Comparison of ENCODE assay signal across 19 cellular contexts in genomic region chr6:11779308-11780096, GRCh38. TPM values are rescaled to one million over a fixed set of nuclear protein-coding genes. Genes with fewer than 3 reads are reported as not detected.
DNase-seq lines count a peak whose midpoint lies in the region; ATAC-seq and TF ChIP-seq lines count a peak whose summit lies in the region.
"Had no signal": no experiment of that assay in that cellular context is flagged by ENCODE, and none has a peak within 500 bp of the region (broad histone marks: within the 10 kb centered on the region; RNA-seq: fewer than 3 reads in every experiment).

No MANE protein-coding gene starts in this region.

- intact Hi-C loops in Right ventricle myocardium superior (cut with DNase I) (no loop called here), cardiac septum (cut with DNase I) (no loop called here), upper lobe of right lung (cut with DNase I) (no loop called here)

- H3K36me3 ChIP-seq in upper lobe of right lung: no peaks in the 10 kb centered on the region
- H3K36me3 ChIP-seq: breast epithelium, right lobe of liver had no signal

- ATAC-seq in Right ventricle myocardium superior (ENCODE audit: poor library complexity) (peak; percentile 18), esophagus mucosa (peak; percentile 29), upper lobe of right lung (peak; percentile 79), SK-N-SH treated with all-trans-retinoic acid at 6 μM for 48 hours (no peak)
- ATAC-seq: A549; Panc1; stimulated activated naive B cell treated with anti-CD40 and anti-IgM and Interleukin-4, amounts not matched to agents 10 μg/mL and 1 μg/mL and 100 μg/mL, for 72 hours had no signal

- TF ChIP-seq CTCF in neural crest cell (conservative IDR thresholded peaks at IDR 0.05) (no peak), upper lobe of right lung (IDR thresholded peaks at IDR 0.05) (no peak), GM20000 (IDR thresholded peaks at IDR 0.05; ENCODE audit: extremely low read depth, missing control alignments) (no peak)

- peak overlapping the region; percentile 4 for H3K27ac ChIP-seq in upper lobe of right lung
- H3K27ac ChIP-seq: breast epithelium, right lobe of liver had no signal

- no peaks in the 10 kb centered on the region for H3K36me3 Mint-ChIP-seq in neural crest cell (ENCODE audit: low read depth)
- H3K36me3 Mint-ChIP-seq: IgD-negative memory B cell, naive B cell had no signal

- no peaks in the 10 kb centered on the region for H3K9me3 ChIP-seq in upper lobe of right lung
- H3K9me3 ChIP-seq: A549, breast epithelium, right lobe of liver had no signal

- H3K27me3 Mint-ChIP-seq in neural crest cell (ENCODE audit: low read depth): no peaks in the 10 kb centered on the region

- DNase-seq in Right ventricle myocardium superior (no peak), cardiac septum (ENCODE audit: low spot score) (no peak), neural crest cell (ENCODE audit: low read depth, low spot score) (no peak), upper lobe of right lung (peak; percentile 72), GM20000 (ENCODE audit: low spot score) (no peak), EL (no peak)
- DNase-seq: activated CD4-positive, CD25-positive, alpha-beta regulatory T cell; activated naive CD4-positive, alpha-beta T cell; glutamatergic neuron; naive B cell; NCI-H146; stimulated activated naive B cell treated with anti-CD40 and anti-IgM and Interleukin-4, amounts not matched to agents 10 μg/mL and 1 μg/mL and 100 μg/mL, for 72 hours had no signal

- peaks cover 15% of the 10 kb centered on the region for H3K4me1 Mint-ChIP-seq in neural crest cell
- H3K4me1 Mint-ChIP-seq: naive B cell had no signal

- H3K27ac Mint-ChIP-seq in neural crest cell (ENCODE audit: unreplicated experiment): peak overlapping the region; percentile 37
- H3K27ac Mint-ChIP-seq: IgD-negative memory B cell; naive B cell; stimulated activated naive B cell treated with anti-CD40 and anti-IgM and Interleukin-4, amounts not matched to agents 10 μg/mL and 1 μg/mL and 100 μg/mL, for 72 hours had no signal

- no peaks in the 10 kb centered on the region for H3K4me1 ChIP-seq in upper lobe of right lung
- H3K4me1 ChIP-seq: breast epithelium, right lobe of liver had no signal

- H3K9me3 Mint-ChIP-seq in neural crest cell: peaks cover 10% of the 10 kb centered on the region

- H3K4me3 ChIP-seq in upper lobe of right lung: no peak overlapping the region
- H3K4me3 ChIP-seq: A549, breast epithelium, right lobe of liver had no signal

- no peak overlapping the region for H3K4me3 Mint-ChIP-seq in neural crest cell
- H3K4me3 Mint-ChIP-seq: IgD-negative memory B cell; naive B cell; stimulated activated naive B cell treated with anti-CD40 and anti-IgM and Interleukin-4, amounts not matched to agents 10 μg/mL and 1 μg/mL and 100 μg/mL, for 72 hours had no signal

- no peaks in the 10 kb centered on the region for H3K27me3 ChIP-seq in upper lobe of right lung
- H3K27me3 ChIP-seq: breast epithelium, right lobe of liver had no signal

TF ChIP-seq in SK-N-SH treated with all-trans-retinoic acid at 6 μM for 48 hours, 23 proteins besides CTCF, POLR2A, EP300 and RAD21:
- no peak for TF ChIP-seq TOX (CRISPR knock-in tag; IDR thresholded peaks at IDR 0.05; ENCODE audit: borderline replicate concordance)
- TF ChIP-seq, protein P1, sequence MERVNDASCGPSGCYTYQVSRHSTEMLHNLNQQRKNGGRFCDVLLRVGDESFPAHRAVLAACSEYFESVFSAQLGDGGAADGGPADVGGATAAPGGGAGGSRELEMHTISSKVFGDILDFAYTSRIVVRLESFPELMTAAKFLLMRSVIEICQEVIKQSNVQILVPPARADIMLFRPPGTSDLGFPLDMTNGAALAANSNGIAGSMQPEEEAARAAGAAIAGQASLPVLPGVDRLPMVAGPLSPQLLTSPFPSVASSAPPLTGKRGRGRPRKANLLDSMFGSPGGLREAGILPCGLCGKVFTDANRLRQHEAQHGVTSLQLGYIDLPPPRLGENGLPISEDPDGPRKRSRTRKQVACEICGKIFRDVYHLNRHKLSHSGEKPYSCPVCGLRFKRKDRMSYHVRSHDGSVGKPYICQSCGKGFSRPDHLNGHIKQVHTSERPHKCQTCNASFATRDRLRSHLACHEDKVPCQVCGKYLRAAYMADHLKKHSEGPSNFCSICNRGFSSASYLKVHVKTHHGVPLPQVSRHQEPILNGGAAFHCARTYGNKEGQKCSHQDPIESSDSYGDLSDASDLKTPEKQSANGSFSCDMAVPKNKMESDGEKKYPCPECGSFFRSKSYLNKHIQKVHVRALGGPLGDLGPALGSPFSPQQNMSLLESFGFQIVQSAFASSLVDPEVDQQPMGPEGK (CRISPR knock-in tag; IDR thresholded peaks at IDR 0.05; ENCODE audit: borderline replicate concordance): no peak
- no peak for TF ChIP-seq TSHZ2 (CRISPR knock-in tag; IDR thresholded peaks at IDR 0.05)
- no peak for TF ChIP-seq GLIS3 (CRISPR knock-in tag; IDR thresholded peaks at IDR 0.05)
- TF ChIP-seq ZNF8 (CRISPR knock-in tag; IDR thresholded peaks at IDR 0.05): no peak
- TF ChIP-seq PPARA (CRISPR knock-in tag; IDR thresholded peaks at IDR 0.05; ENCODE audit: borderline replicate concordance): no peak
- no peak for TF ChIP-seq CSDC2 (CRISPR knock-in tag; IDR thresholded peaks at IDR 0.05)
- no peak for TF ChIP-seq SNAI2 (CRISPR knock-in tag; IDR thresholded peaks at IDR 0.05)
- TF ChIP-seq, protein P2, sequence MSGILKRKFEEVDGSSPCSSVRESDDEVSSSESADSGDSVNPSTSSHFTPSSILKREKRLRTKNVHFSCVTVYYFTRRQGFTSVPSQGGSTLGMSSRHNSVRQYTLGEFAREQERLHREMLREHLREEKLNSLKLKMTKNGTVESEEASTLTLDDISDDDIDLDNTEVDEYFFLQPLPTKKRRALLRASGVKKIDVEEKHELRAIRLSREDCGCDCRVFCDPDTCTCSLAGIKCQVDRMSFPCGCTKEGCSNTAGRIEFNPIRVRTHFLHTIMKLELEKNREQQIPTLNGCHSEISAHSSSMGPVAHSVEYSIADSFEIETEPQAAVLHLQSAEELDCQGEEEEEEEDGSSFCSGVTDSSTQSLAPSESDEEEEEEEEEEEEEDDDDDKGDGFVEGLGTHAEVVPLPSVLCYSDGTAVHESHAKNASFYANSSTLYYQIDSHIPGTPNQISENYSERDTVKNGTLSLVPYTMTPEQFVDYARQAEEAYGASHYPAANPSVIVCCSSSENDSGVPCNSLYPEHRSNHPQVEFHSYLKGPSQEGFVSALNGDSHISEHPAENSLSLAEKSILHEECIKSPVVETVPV (CRISPR knock-in tag; IDR thresholded peaks at IDR 0.05): no peak
- TF ChIP-seq ZNF565 (CRISPR knock-in tag; conservative IDR thresholded peaks at IDR 0.05; ENCODE audit: low read depth): no peak
- TF ChIP-seq ESRRG (CRISPR knock-in tag; IDR thresholded peaks at IDR 0.05): no peak
- TF ChIP-seq, protein P3, sequence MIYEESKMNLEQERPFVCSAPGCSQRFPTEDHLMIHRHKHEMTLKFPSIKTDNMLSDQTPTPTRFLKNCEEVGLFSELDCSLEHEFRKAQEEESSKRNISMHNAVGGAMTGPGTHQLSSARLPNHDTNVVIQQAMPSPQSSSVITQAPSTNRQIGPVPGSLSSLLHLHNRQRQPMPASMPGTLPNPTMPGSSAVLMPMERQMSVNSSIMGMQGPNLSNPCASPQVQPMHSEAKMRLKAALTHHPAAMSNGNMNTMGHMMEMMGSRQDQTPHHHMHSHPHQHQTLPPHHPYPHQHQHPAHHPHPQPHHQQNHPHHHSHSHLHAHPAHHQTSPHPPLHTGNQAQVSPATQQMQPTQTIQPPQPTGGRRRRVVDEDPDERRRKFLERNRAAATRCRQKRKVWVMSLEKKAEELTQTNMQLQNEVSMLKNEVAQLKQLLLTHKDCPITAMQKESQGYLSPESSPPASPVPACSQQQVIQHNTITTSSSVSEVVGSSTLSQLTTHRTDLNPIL (CRISPR knock-in tag; IDR thresholded peaks at IDR 0.05; ENCODE audit: low read depth): no peak

RNA-seq across cellular contexts. Expression of gene ADTRP, which starts 0.9 kb away (rescaled TPM):
- total RNA-seq in Right ventricle myocardium superior (not detected), cardiac septum (not detected), esophagus mucosa (0.72 TPM), neural crest cell (not detected in 2 replicates), upper lobe of right lung (21.0 TPM)

Comparison
In these comparisons a context has a peak if more than half of its experiments do, and no peak if none do; other contexts are left out.
1. RNA of gene ADTRP, which starts 0.9 kb away (total RNA-seq): 21.0 TPM in upper lobe of right lung (single experiment); 0.72 TPM in esophagus mucosa (single experiment), not detected in Right ventricle myocardium superior (single experiment), not detected in cardiac septum (single experiment) and not detected in neural crest cell; every median in the first group is over 10 times any median in the second.